12 cellular contexts compared by ENCODE assay signal in the genomic region with DNA sequence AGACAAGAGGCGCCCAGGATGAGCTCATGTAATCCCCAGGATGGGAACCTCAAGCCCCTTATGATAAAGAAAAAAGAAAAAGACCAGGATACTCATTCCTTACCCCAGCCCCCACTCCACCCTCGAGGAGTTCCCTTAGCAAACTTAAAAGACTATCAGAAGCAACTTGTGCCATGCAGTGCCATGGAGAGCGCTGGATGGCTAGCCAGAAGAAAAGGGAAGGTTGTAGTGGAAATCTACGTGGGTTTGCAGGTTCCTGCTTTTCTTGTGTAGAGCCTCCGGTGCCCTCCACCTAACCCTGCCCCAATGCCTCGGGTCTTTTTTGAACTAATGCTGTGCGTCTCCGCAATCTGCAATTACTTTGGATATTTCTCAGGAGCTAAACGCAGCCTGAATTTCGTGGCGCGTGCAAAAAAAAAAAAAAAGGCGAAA. TPM values are rescaled to one million over a fixed set of nuclear protein-coding genes. Genes with fewer than 3 reads are reported as not detected.
DNase-seq lines count a peak whose midpoint lies in the region; ATAC-seq and TF ChIP-seq lines count a peak whose summit lies in the region.
"Had no signal": no experiment of that assay in that cellular context is flagged by ENCODE, and none has a peak within 500 bp of the region (broad histone marks: within the 10 kb centered on the region; RNA-seq: fewer than 3 reads in every experiment).

No MANE protein-coding gene starts in this region.

- intact Hi-C loops in heart left ventricle (cut with DNase I) (loop anchor here in 2 of 10 donors (10.0 kb wide), 3 partner anchors 1265 to 1995 kb away; no protein-coding TSS in a partner anchor), activated B cell treated with CpG ODN at 0.5 μM for 24 hours (cut with micrococcal nuclease) (loop anchor here (5.0 kb wide), 2 partner anchors 103 to 1997 kb away; no protein-coding TSS in a partner anchor), esophagus muscularis mucosa (cut with DNase I) (no loop called here)

- H3K9me3 ChIP-seq in heart left ventricle (no peaks in the 10 kb centered on the region), right atrium auricular region (no peaks in the 10 kb centered on the region), thymus (ENCODE audit: control insufficient read depth) (no peaks in the 10 kb centered on the region), esophagus muscularis mucosa (no peaks in the 10 kb centered on the region)

- WGBS in heart left ventricle, 4 donors, result 2 to 3% (median 3%) methylated on average over 13 of the region's 13 CpGs
- under 1% methylated on average over 13 of the region's 13 CpGs for WGBS in thymus
- 9% methylated on average over 13 of the region's 13 CpGs for WGBS in esophagus muscularis mucosa

- no peak for ATAC-seq in heart left ventricle
- ATAC-seq in activated B cell treated with CpG ODN at 0.5 μM for 24 hours (ENCODE audit: low read depth), result peak; percentile 60
- ATAC-seq in GM21360 (IDR thresholded peaks at IDR 0.05; ENCODE audit: unreplicated experiment), result no peak
- no peak for ATAC-seq in stimulated activated naive CD8-positive, alpha-beta T cell treated with anti-CD3 and anti-CD28 coated beads, Interleukin-15, Interleukin-2, amounts not matched to agents 100 U/mL and 50 U/mL, for 24 hours
- ATAC-seq: stimulated activated memory B cell treated with anti-CD40 and anti-IgM and Interleukin-4, amounts not matched to agents 10 μg/mL and 1 μg/mL and 100 μg/mL, for 72 hours had no signal

- H3K27me3 ChIP-seq in heart left ventricle (peaks cover 14 to 90% (median 55%) of the 10 kb centered on the region in 9 donors), right atrium auricular region (peaks cover 11 to 16% of the 10 kb centered on the region in 2 donors), thymus (ENCODE audit: control insufficient read depth, insufficient read depth) (no peaks in the 10 kb centered on the region), esophagus muscularis mucosa (peaks cover 0 to 85% (median 19%) of the 10 kb centered on the region in 4 donors)

- no peaks in the 10 kb centered on the region for H3K36me3 ChIP-seq in heart left ventricle
- H3K36me3 ChIP-seq in right atrium auricular region, result no peaks in the 10 kb centered on the region
- no peaks in the 10 kb centered on the region for H3K36me3 ChIP-seq in thymus (ENCODE audit: control insufficient read depth, insufficient read depth)
- H3K36me3 ChIP-seq in esophagus muscularis mucosa, result no peaks in the 10 kb centered on the region

- H3K9me3 Mint-ChIP-seq in activated B cell treated with CpG ODN at 0.5 μM for 24 hours, result no peaks in the 10 kb centered on the region
- H3K9me3 Mint-ChIP-seq: stimulated activated memory B cell treated with anti-CD40 and anti-IgM and Interleukin-4, amounts not matched to agents 10 μg/mL and 1 μg/mL and 100 μg/mL, for 72 hours had no signal

- TF ChIP-seq POLR2A in heart left ventricle (IDR thresholded peaks at IDR 0.05) (no peak), esophagus muscularis mucosa (IDR thresholded peaks at IDR 0.05; ENCODE audit: low read depth) (no peak)

- no peak for DNase-seq in heart left ventricle
- no peak for DNase-seq in right atrium auricular region (ENCODE audit: low spot score)
- no peak for DNase-seq in activated B cell treated with CpG ODN at 0.5 μM for 24 hours
- DNase-seq in islet precursor cell, result peak; percentile 56
- DNase-seq in stimulated activated naive CD8-positive, alpha-beta T cell treated with anti-CD3 and anti-CD28 coated beads, Interleukin-15, Interleukin-2, amounts not matched to agents 100 U/mL and 50 U/mL, for 24 hours, result no peak
- no peak for DNase-seq in esophagus muscularis mucosa (ENCODE audit: extremely low spot score)
- DNase-seq: activated CD4-positive, alpha-beta T cell treated with anti-CD3 and anti-CD28 coated beads for 1 hour; NK-92 treated with Interleukin-12 subunit alpha and Interleukin-12 subunit beta, amount 100 ng/mL, for 24 hours had no signal

- H3K27me3 Mint-ChIP-seq in activated B cell treated with CpG ODN at 0.5 μM for 24 hours, result peaks cover 19% of the 10 kb centered on the region

- H3K4me3 Mint-ChIP-seq in activated B cell treated with CpG ODN at 0.5 μM for 24 hours, result no peak overlapping the region
- H3K4me3 Mint-ChIP-seq: CD14-positive monocyte; stimulated activated memory B cell treated with anti-CD40 and anti-IgM and Interleukin-4, amounts not matched to agents 10 μg/mL and 1 μg/mL and 100 μg/mL, for 72 hours had no signal

- no peaks in the 10 kb centered on the region for H3K36me3 Mint-ChIP-seq in activated B cell treated with CpG ODN at 0.5 μM for 24 hours (ENCODE audit: low read depth)
- H3K36me3 Mint-ChIP-seq: CD14-positive monocyte; stimulated activated memory B cell treated with anti-CD40 and anti-IgM and Interleukin-4, amounts not matched to agents 10 μg/mL and 1 μg/mL and 100 μg/mL, for 72 hours had no signal

- H3K4me1 ChIP-seq in heart left ventricle (peaks cover 0 to 14% (median 2%) of the 10 kb centered on the region in 12 donors), right atrium auricular region (peaks cover 0 to 10% of the 10 kb centered on the region in 2 donors), thymus (ENCODE audit: control insufficient read depth, insufficient read depth, low read length) (peaks cover 8% of the 10 kb centered on the region), esophagus muscularis mucosa (peaks cover 4 to 11% (median 9%) of the 10 kb centered on the region in 4 donors)

- no peak overlapping the region for H3K27ac ChIP-seq in heart left ventricle
- H3K27ac ChIP-seq in right atrium auricular region, result no peak overlapping the region
- no peak overlapping the region for H3K27ac ChIP-seq in thymus (ENCODE audit: low read depth)
- H3K27ac ChIP-seq in esophagus muscularis mucosa (replicated peaks in 1 of 4), result no peak overlapping the region

- H3K4me1 Mint-ChIP-seq in activated B cell treated with CpG ODN at 0.5 μM for 24 hours, result peaks cover 11% of the 10 kb centered on the region

- no peak for TF ChIP-seq EP300 in esophagus muscularis mucosa (IDR thresholded peaks at IDR 0.05)

- CTCF ChIA-PET in activated B cell treated with CpG ODN at 0.5 μM for 24 hours (lab: Charles Lee), result interaction anchor here (1.1 to 5.6 kb wide), 4 partner anchors 12 to 1268 kb away, joined by 4 to 25 read pairs (median 7); no protein-coding TSS in a partner anchor

- H3K4me3 ChIP-seq in heart left ventricle (peak overlapping the region in 7 of 12 donors; percentile 2 to 23 (median 20)), right atrium auricular region (peak overlapping the region in 1 of 2 donors; percentile 10), thymus (ENCODE audit: low read length) (peak overlapping the region; percentile 55), esophagus muscularis mucosa (peak overlapping the region in 2 of 4 donors; percentile 21 to 25)

- no peak for TF ChIP-seq CTCF in heart left ventricle (IDR thresholded peaks at IDR 0.05)
- TF ChIP-seq CTCF in right atrium auricular region (IDR thresholded peaks at IDR 0.05), result no peak
- no peak for TF ChIP-seq CTCF in activated B cell treated with CpG ODN at 0.5 μM for 24 hours (IDR thresholded peaks at IDR 0.05)
- TF ChIP-seq CTCF in esophagus muscularis mucosa (IDR thresholded peaks at IDR 0.05), result no peak

- H3K27ac Mint-ChIP-seq in activated B cell treated with CpG ODN at 0.5 μM for 24 hours, result no peak overlapping the region
- H3K27ac Mint-ChIP-seq: CD14-positive monocyte; stimulated activated memory B cell treated with anti-CD40 and anti-IgM and Interleukin-4, amounts not matched to agents 10 μg/mL and 1 μg/mL and 100 μg/mL, for 72 hours had no signal

- POLR2A ChIA-PET in activated B cell treated with CpG ODN at 0.5 μM for 24 hours (lab: Charles Lee), result interaction anchor here (0.5 to 1.1 kb wide), 6 partner anchors 9 to 462 kb away, joined by 3 to 8 read pairs (median 5); no protein-coding TSS in a partner anchor

RNA-seq across cellular contexts. Expression of gene BCL11A, which starts 16.2 kb away (rescaled TPM):
- total RNA-seq in heart left ventricle, result 10 to 100 TPM in 8 of 9 donors, 1 to 10 TPM in 1; 9.2 to 31.9 (median 22.4) TPM
- polyA plus RNA-seq in heart left ventricle, result 10 to 100 TPM in 1 of 2 donors, 1 to 10 TPM in 1; 5.6 to 18.9 TPM
- 1 to 10 TPM; 2.2 to 3.3 TPM for total RNA-seq in right atrium auricular region
- total RNA-seq in activated B cell treated with CpG ODN at 0.5 μM for 24 hours, result 279 and 331 TPM in 2 replicates
- polyA plus RNA-seq in thymus, result 33.6 TPM
- total RNA-seq in esophagus muscularis mucosa, result 10 to 100 TPM in 1 of 4 donors, 1 to 10 TPM in 3; 3.5 to 11.3 (median 4.7) TPM
